8 cellular contexts compared by ENCODE assay signal in genomic region chr11:62123669-62124185, GRCh38. TPM values are rescaled to one million over a fixed set of nuclear protein-coding genes. Genes with fewer than 3 reads are reported as not detected.
A peak's percentile ranks its signal among the peaks of the same experiment; 100 is the strongest.
DNase-seq lines count a peak whose midpoint lies in the region; ATAC-seq and TF ChIP-seq lines count a peak whose summit lies in the region.

INCENP (plus strand) TSS chr11:62124011; CDS start chr11:62128162, 4,151 bp downstream.

- H3K4me1 ChIP-seq in Caco-2 (peaks cover 5% of the 10 kb centered on the region), NT2/D1 (ENCODE audit: insufficient read depth, insufficient read length) (peaks cover 10% of the 10 kb centered on the region), endodermal cell (ENCODE audit: control insufficient read depth, insufficient read depth, low read length) (peaks cover 10% of the 10 kb centered on the region), mesendoderm (ENCODE audit: control insufficient read depth, low read depth, low read length) (peaks cover 5% of the 10 kb centered on the region)

- peak within 1 kb of the TSS; percentile 99 for H3K56ac ChIP-seq in mesendoderm (ENCODE audit: low read length)

- H2AK5ac ChIP-seq in mesendoderm (ENCODE audit: low read length) = peak within 1 kb of the TSS; percentile 81

- H2BK15ac ChIP-seq in mesendoderm (replicated peaks; ENCODE audit: low read depth) = no peak within 1 kb of the TSS

- no peak within 1 kb of the TSS for H2BK120ac ChIP-seq in mesendoderm (ENCODE audit: low read depth, low read length)

- peak within 1 kb of the TSS; percentile 79 for H3K4me2 ChIP-seq in mesendoderm (ENCODE audit: low read length)

- peaks cover 46% of the 10 kb centered on the region for H3K79me2 ChIP-seq in mesendoderm (ENCODE audit: control insufficient read depth, insufficient read depth, low read length)

- H2BK5ac ChIP-seq in mesendoderm (ENCODE audit: low read length) = peak within 1 kb of the TSS; percentile 75

- peak; percentile 94 for ATAC-seq in GM21381 (IDR thresholded peaks at IDR 0.05; ENCODE audit: unreplicated experiment)
- peak; percentile 99 for ATAC-seq in activated CD8-positive, alpha-beta memory T cell treated with anti-CD3 and anti-CD28 coated beads, Interleukin-2, amount 10 ng/mL, durations not matched to agents 7 days and 5 days

- POLR2A ChIA-PET in Caco-2 (lab: Charles Lee) = interaction anchor here (1.0 to 1.4 kb wide), 5 partner anchors 11 to 332 kb away, joined by 3 to 7 read pairs (median 4); partner anchors contain the start of genes FTH1 and TMEM258

- peak within 1 kb of the TSS; percentile 39 for H3K4ac ChIP-seq in mesendoderm (ENCODE audit: low read depth, low read length)

- CTCF ChIA-PET in Caco-2 (lab: Charles Lee) = interaction anchor here (0.9 to 1.0 kb wide), 2 partner anchors 16 to 42 kb away, joined by 5 to 7 read pairs; no protein-coding TSS in a partner anchor
- CTCF ChIA-PET in activated CD8-positive, alpha-beta memory T cell treated with anti-CD3 and anti-CD28 coated beads, Interleukin-2, amount 10 ng/mL, durations not matched to agents 7 days and 5 days (lab: Charles Lee) = interaction anchor here (0.9 to 5.3 kb wide), 5 partner anchors 8 to 44 kb away, joined by 3 to 40 read pairs (median 3); no protein-coding TSS in a partner anchor

- DNase-seq in Caco-2 = peak; percentile 97 to 98
- peak in 75 of 76 experiments; percentile 63 to 98 (median 94) for DNase-seq in HUDEP-2 (lab: John Stamatoyannopoulos, UW; ENCODE audit: unreplicated experiment in 76 of 76)
- DNase-seq in NT2/D1 (ENCODE audit: low read depth, low spot score) = peak; percentile 95
- peak; percentile 97 for DNase-seq in activated CD8-positive, alpha-beta memory T cell treated with anti-CD3 and anti-CD28 coated beads, Interleukin-2, amount 10 ng/mL, durations not matched to agents 7 days and 5 days
- DNase-seq in endodermal cell = peak; percentile 99
- DNase-seq in mesendoderm = peak; percentile 99
- DNase-seq in stimulated activated CD8-positive, alpha-beta memory T cell treated with anti-CD3 and anti-CD28 coated beads, Interleukin-15, amount 100 ng/mL, for 1 hour (ENCODE audit: low read depth) = peak; percentile 87

- no peak within 1 kb of the TSS for H3K27ac ChIP-seq in endodermal cell (ENCODE audit: low read depth, low read length)
- no peak within 1 kb of the TSS for H3K27ac ChIP-seq in mesendoderm (ENCODE audit: low read depth, low read length)

- H3K36me3 Mint-ChIP-seq in Caco-2 (ENCODE audit: insufficient read depth, unreplicated experiment) = peaks cover 33% of the 10 kb centered on the region
- peaks cover 25% of the 10 kb centered on the region for H3K36me3 Mint-ChIP-seq in activated CD8-positive, alpha-beta memory T cell treated with anti-CD3 and anti-CD28 coated beads, Interleukin-2, amount 10 ng/mL, durations not matched to agents 7 days and 5 days
- peaks cover 6% of the 10 kb centered on the region for H3K36me3 Mint-ChIP-seq in endodermal cell (ENCODE audit: low read depth)

- TF ChIP-seq CTCF in Caco-2 (IDR thresholded peaks at IDR 0.05; ENCODE audit: insufficient read depth in 1 of 2, low read depth in 1 of 2, low read length in 1 of 2, severe bottlenecking in 1 of 2, unreplicated experiment in 1 of 2) (no peak), endodermal cell (conservative IDR thresholded peaks at IDR 0.05) (no peak)

- peak within 1 kb of the TSS; percentile 72 for H3K23ac ChIP-seq in mesendoderm (ENCODE audit: low read length)

- intact Hi-C loops in Caco-2 (cut with micrococcal nuclease; ENCODE audit: unreplicated experiment) = loop anchor here (1.0 kb wide), 1 partner anchor 11 kb away; no protein-coding TSS in a partner anchor

- H3K27ac Mint-ChIP-seq in Caco-2 (ENCODE audit: unreplicated experiment) (peak within 1 kb of the TSS; percentile 98), endodermal cell (peak within 1 kb of the TSS; percentile 95)
- peak within 1 kb of the TSS; percentile 94 for H3K27ac Mint-ChIP-seq in activated CD8-positive, alpha-beta memory T cell treated with anti-CD3 and anti-CD28 coated beads, Interleukin-2, amount 10 ng/mL, durations not matched to agents 7 days and 5 days

- H3K9me3 ChIP-seq in Caco-2 (no peaks in the 10 kb centered on the region), NT2/D1 (ENCODE audit: insufficient read depth, low read length) (no peaks in the 10 kb centered on the region), endodermal cell (ENCODE audit: control insufficient read depth, low read length) (no peaks in the 10 kb centered on the region)

- H3K9ac ChIP-seq in NT2/D1 (ENCODE audit: insufficient read length, low read depth) = peak within 1 kb of the TSS; percentile 99
- peak within 1 kb of the TSS; percentile 84 for H3K9ac ChIP-seq in endodermal cell (ENCODE audit: extremely low read depth, low read length, poor library complexity, severe bottlenecking)
- H3K9ac ChIP-seq in mesendoderm (ENCODE audit: low read length) = peak within 1 kb of the TSS; percentile 86

- WGBS in endodermal cell (ENCODE audit: insufficient coverage in 1 of 2, insufficient read length in 1 of 2), 2 experiments = 0% methylated on average over 6 to 39 of the region's 39 CpGs
- no CpG with 5 or more reads among the region's 39 CpGs for WGBS in mesendoderm (ENCODE audit: extremely low coverage, insufficient coverage, low lambda C conversion rate)

- H3K27me3 Mint-ChIP-seq in Caco-2 (ENCODE audit: insufficient read depth, unreplicated experiment) (no peaks in the 10 kb centered on the region), endodermal cell (ENCODE audit: insufficient read depth) (peaks cover 2% of the 10 kb centered on the region)
- peaks cover 7% of the 10 kb centered on the region for H3K27me3 Mint-ChIP-seq in activated CD8-positive, alpha-beta memory T cell treated with anti-CD3 and anti-CD28 coated beads, Interleukin-2, amount 10 ng/mL, durations not matched to agents 7 days and 5 days

- H3K4me3 Mint-ChIP-seq in Caco-2 (ENCODE audit: unreplicated experiment) (peak within 1 kb of the TSS; percentile 98), endodermal cell (peak within 1 kb of the TSS; percentile 98)
- peak within 1 kb of the TSS; percentile 87 for H3K4me3 Mint-ChIP-seq in activated CD8-positive, alpha-beta memory T cell treated with anti-CD3 and anti-CD28 coated beads, Interleukin-2, amount 10 ng/mL, durations not matched to agents 7 days and 5 days

- peak within 1 kb of the TSS; percentile 5 for H3K18ac ChIP-seq in mesendoderm (ENCODE audit: low read length)

- H4K8ac ChIP-seq in mesendoderm (ENCODE audit: low read depth, low read length) = no peak within 1 kb of the TSS

- no TSS peak for BruUV-seq in Caco-2 (replicated peaks; lab: Mats Ljungman, UMichigan)

- H3K4me3 ChIP-seq in Caco-2 (ENCODE audit: low read depth, low read length) (peak within 1 kb of the TSS; percentile 96), NT2/D1 (ENCODE audit: insufficient read length, low read depth) (peak within 1 kb of the TSS; percentile 99), endodermal cell (ENCODE audit: low read length) (peak within 1 kb of the TSS; percentile 94), mesendoderm (ENCODE audit: low read length) (peak within 1 kb of the TSS; percentile 91)

- no peaks in the 10 kb centered on the region for H3K27me3 ChIP-seq in Caco-2 (replicated peaks; ENCODE audit: control insufficient read depth, insufficient read depth, low read length)
- H3K27me3 ChIP-seq in NT2/D1 (ENCODE audit: insufficient read depth, insufficient read length) = no peaks in the 10 kb centered on the region
- H3K27me3 ChIP-seq in endodermal cell (ENCODE audit: control insufficient read depth, insufficient read depth, low read length, poor library complexity, severe bottlenecking) = no peaks in the 10 kb centered on the region
- H3K27me3 ChIP-seq in mesendoderm (ENCODE audit: insufficient read depth, low read length, poor library complexity) = no peaks in the 10 kb centered on the region

- H3K36me3 ChIP-seq in Caco-2 (ENCODE audit: control insufficient read depth, insufficient read depth, low read length) (peaks cover 1% of the 10 kb centered on the region; the same call in 1 of the 2 replicates), NT2/D1 (ENCODE audit: insufficient read depth, insufficient read length, low read length) (peaks cover 26% of the 10 kb centered on the region), endodermal cell (ENCODE audit: control insufficient read depth, insufficient read depth, low read length) (peaks cover 7% of the 10 kb centered on the region), mesendoderm (ENCODE audit: control insufficient read depth, insufficient read depth, low read length) (peaks cover 5% of the 10 kb centered on the region)

- H3K79me1 ChIP-seq in mesendoderm (ENCODE audit: low read length) = peaks cover 21% of the 10 kb centered on the region

- H3K9me3 Mint-ChIP-seq in Caco-2 (ENCODE audit: unreplicated experiment) (no peaks in the 10 kb centered on the region), endodermal cell (no peaks in the 10 kb centered on the region)
- H3K9me3 Mint-ChIP-seq in activated CD8-positive, alpha-beta memory T cell treated with anti-CD3 and anti-CD28 coated beads, Interleukin-2, amount 10 ng/mL, durations not matched to agents 7 days and 5 days (ENCODE audit: low read depth) = no peaks in the 10 kb centered on the region

- H4K5ac ChIP-seq in mesendoderm (ENCODE audit: low read length) = no peak within 1 kb of the TSS

- H3K4me1 Mint-ChIP-seq in Caco-2 (ENCODE audit: low read depth, unreplicated experiment) (peaks cover 14% of the 10 kb centered on the region), endodermal cell (peaks cover 21% of the 10 kb centered on the region)
- peaks cover 33% of the 10 kb centered on the region for H3K4me1 Mint-ChIP-seq in activated CD8-positive, alpha-beta memory T cell treated with anti-CD3 and anti-CD28 coated beads, Interleukin-2, amount 10 ng/mL, durations not matched to agents 7 days and 5 days

RNA-seq across cellular contexts. Expression of gene INCENP, which starts in this region (rescaled TPM):
- 101 and 110 TPM in 2 replicates for total RNA-seq in Caco-2 (2022)
- 100 to 1,000 TPM; 176 to 205 TPM for total RNA-seq in activated CD8-positive, alpha-beta memory T cell treated with anti-CD3 and anti-CD28 coated beads, Interleukin-2, amount 10 ng/mL, durations not matched to agents 7 days and 5 days
- 100 to 1,000 TPM in 1 of 2 donors, 10 to 100 TPM in 1; 58.1 to 115 TPM for total RNA-seq in endodermal cell
- 83.6 TPM for polyA plus RNA-seq in endodermal cell (2013, experiment 1 of 2)
- 83.0 TPM for polyA plus RNA-seq in endodermal cell (2013, experiment 2 of 2)
- 33.6 TPM for polyA plus RNA-seq in mesendoderm (2013, experiment 1 of 2)
- 33.1 TPM for polyA plus RNA-seq in mesendoderm (2013, experiment 2 of 2)
